In the genomic region with DNA sequence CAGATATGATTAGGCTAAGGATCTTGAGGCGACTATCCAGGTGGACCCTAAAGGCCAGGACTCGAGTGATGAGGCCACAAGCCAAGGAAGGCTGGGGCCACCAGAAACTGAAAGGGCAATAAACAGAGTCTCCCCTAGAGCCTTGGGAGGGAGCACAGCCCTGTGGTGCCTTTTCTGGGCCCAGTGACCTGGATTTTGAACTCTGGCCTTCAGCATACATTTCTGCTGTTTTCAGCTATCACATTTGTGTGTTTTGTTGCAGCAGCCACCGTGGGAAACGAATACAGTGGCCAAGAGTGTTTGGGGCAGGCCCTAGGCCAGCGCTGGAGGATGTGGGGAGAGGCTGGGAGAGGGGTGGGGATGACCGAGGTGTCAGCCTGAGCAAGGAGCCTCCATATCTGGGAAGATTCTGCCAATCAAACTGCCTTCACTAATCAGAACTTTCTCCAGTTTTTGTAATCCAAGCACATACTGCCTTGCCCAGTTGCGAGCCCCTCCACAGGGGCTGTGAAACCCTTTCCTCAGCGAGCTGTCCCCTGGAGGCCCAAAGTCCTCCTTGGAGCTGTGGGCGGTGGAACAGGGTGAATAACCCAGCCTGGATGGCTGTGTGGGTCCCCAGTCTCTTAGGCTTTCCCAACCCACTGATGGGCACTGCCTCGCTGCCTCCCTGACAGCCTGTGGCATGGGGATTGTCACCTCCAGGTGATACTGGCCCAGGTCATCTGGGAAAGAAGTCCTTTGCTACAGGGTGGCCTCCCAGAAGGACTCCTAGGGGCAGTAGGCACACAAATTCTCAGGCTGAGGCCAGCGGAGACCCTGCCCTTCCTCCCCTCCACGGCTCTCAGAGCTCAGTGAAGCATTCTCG, we compare ENCODE assay signal across 1 cellular context.
TF ChIP-seq lines count a peak whose summit lies in the region.

No MANE protein-coding gene starts in this region.

TF ChIP-seq in HepG2, 621 proteins besides CTCF, POLR2A, EP300 and RAD21 (continues in another document):
- TF ChIP-seq TEAD3 (CRISPR knock-in tag; optimal IDR thresholded peaks at IDR 0.05; ENCODE audit: borderline replicate concordance) (no peak), ZMYM3 (CRISPR knock-in tag; IDR thresholded peaks at IDR 0.05) (peak; percentile 96), ZKSCAN5 (CRISPR knock-in tag; IDR thresholded peaks at IDR 0.05) (no peak), RARA (CRISPR knock-in tag; IDR thresholded peaks at IDR 0.05) (peak; percentile 44), CCDC6 (CRISPR knock-in tag; IDR thresholded peaks at IDR 0.05) (no peak), SRF (IDR thresholded peaks at IDR 0.05; ENCODE audit: low read depth, low read length) (no peak), RFX5 (IDR thresholded peaks at IDR 0.05; ENCODE audit: low read depth, low read length) (no peak), LCORL (IDR thresholded peaks at IDR 0.05) (no peak), LCORL (CRISPR knock-in tag; IDR thresholded peaks at IDR 0.05) (peak; percentile 11; the same call in 1 of the 2 replicates), ZSCAN29 (CRISPR knock-in tag; conservative IDR thresholded peaks at IDR 0.05) (no peak), MAF1 (CRISPR knock-in tag; IDR thresholded peaks at IDR 0.05; ENCODE audit: borderline replicate concordance) (no peak), MXI1 (IDR thresholded peaks at IDR 0.05; ENCODE audit: borderline replicate concordance, low read depth, low read length) (no peak), MIXL1 (CRISPR knock-in tag; IDR thresholded peaks at IDR 0.05) (no peak), ZNF33A (CRISPR knock-in tag; IDR thresholded peaks at IDR 0.05; ENCODE audit: borderline replicate concordance) (no peak), STAG1 (CRISPR knock-in tag; IDR thresholded peaks at IDR 0.05) (no peak), ZNF282 (IDR thresholded peaks at IDR 0.05; ENCODE audit: partially characterized antibody) (no peak), ZNF781 (CRISPR knock-in tag; IDR thresholded peaks at IDR 0.05; ENCODE audit: borderline replicate concordance, not compliant biosample characterization) (no peak), PRPF4 (IDR thresholded peaks at IDR 0.05; ENCODE audit: low read depth, low read length, poor library complexity, severe bottlenecking) (no peak), HMGA1 (CRISPR knock-in tag; conservative IDR thresholded peaks at IDR 0.05) (no peak), MAFG (CRISPR knock-in tag; IDR thresholded peaks at IDR 0.05) (no peak), ATRX (CRISPR knock-in tag; IDR thresholded peaks at IDR 0.05; ENCODE audit: borderline replicate concordance) (no peak), SMAD1 (CRISPR knock-in tag; IDR thresholded peaks at IDR 0.05; ENCODE audit: borderline replicate concordance, low read depth) (no peak), ZNF12 (CRISPR knock-in tag; IDR thresholded peaks at IDR 0.05) (peak; percentile 74; the same call in 1 of the 2 replicates), ZNF468 (CRISPR knock-in tag; IDR thresholded peaks at IDR 0.05) (no peak), TBP (CRISPR knock-in tag; IDR thresholded peaks at IDR 0.05) (no peak), ETV6 (CRISPR knock-in tag; conservative IDR thresholded peaks at IDR 0.05) (no peak), NR2F6 (IDR thresholded peaks at IDR 0.05) (peak; percentile 65), NR2F6 (CRISPR knock-in tag; IDR thresholded peaks at IDR 0.05) (peak; percentile 61; the same call in 1 of the 2 replicates), TCF7L2 (IDR thresholded peaks at IDR 0.05; ENCODE audit: low read depth, low read length) (no peak), BHLHE40 (IDR thresholded peaks at IDR 0.05; ENCODE audit: low read length) (no peak), CCAR2 (optimal IDR thresholded peaks at IDR 0.05; ENCODE audit: low read depth, low read length) (no peak), ARNTL (CRISPR knock-in tag; IDR thresholded peaks at IDR 0.05) (no peak), FOXA3 (CRISPR knock-in tag; IDR thresholded peaks at IDR 0.05) (0 out of 2 replicates have a peak, but pooled peaks have one; percentile 23), ZSCAN31 (CRISPR knock-in tag; IDR thresholded peaks at IDR 0.05; ENCODE audit: low read depth) (no peak), ZNF17 (CRISPR knock-in tag; IDR thresholded peaks at IDR 0.05) (no peak)
- TF ChIP-seq, protein P1, sequence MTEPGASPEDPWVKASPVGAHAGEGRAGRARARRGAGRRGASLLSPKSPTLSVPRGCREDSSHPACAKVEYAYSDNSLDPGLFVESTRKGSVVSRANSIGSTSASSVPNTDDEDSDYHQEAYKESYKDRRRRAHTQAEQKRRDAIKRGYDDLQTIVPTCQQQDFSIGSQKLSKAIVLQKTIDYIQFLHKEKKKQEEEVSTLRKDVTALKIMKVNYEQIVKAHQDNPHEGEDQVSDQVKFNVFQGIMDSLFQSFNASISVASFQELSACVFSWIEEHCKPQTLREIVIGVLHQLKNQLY (CRISPR knock-in tag; IDR thresholded peaks at IDR 0.05), result no peak
- TF ChIP-seq, protein P2, sequence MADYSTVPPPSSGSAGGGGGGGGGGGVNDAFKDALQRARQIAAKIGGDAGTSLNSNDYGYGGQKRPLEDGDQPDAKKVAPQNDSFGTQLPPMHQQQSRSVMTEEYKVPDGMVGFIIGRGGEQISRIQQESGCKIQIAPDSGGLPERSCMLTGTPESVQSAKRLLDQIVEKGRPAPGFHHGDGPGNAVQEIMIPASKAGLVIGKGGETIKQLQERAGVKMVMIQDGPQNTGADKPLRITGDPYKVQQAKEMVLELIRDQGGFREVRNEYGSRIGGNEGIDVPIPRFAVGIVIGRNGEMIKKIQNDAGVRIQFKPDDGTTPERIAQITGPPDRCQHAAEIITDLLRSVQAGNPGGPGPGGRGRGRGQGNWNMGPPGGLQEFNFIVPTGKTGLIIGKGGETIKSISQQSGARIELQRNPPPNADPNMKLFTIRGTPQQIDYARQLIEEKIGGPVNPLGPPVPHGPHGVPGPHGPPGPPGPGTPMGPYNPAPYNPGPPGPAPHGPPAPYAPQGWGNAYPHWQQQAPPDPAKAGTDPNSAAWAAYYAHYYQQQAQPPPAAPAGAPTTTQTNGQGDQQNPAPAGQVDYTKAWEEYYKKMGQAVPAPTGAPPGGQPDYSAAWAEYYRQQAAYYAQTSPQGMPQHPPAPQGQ (CRISPR knock-in tag; IDR thresholded peaks at IDR 0.05; ENCODE audit: borderline replicate concordance), result no peak
- TF ChIP-seq, protein P3, sequence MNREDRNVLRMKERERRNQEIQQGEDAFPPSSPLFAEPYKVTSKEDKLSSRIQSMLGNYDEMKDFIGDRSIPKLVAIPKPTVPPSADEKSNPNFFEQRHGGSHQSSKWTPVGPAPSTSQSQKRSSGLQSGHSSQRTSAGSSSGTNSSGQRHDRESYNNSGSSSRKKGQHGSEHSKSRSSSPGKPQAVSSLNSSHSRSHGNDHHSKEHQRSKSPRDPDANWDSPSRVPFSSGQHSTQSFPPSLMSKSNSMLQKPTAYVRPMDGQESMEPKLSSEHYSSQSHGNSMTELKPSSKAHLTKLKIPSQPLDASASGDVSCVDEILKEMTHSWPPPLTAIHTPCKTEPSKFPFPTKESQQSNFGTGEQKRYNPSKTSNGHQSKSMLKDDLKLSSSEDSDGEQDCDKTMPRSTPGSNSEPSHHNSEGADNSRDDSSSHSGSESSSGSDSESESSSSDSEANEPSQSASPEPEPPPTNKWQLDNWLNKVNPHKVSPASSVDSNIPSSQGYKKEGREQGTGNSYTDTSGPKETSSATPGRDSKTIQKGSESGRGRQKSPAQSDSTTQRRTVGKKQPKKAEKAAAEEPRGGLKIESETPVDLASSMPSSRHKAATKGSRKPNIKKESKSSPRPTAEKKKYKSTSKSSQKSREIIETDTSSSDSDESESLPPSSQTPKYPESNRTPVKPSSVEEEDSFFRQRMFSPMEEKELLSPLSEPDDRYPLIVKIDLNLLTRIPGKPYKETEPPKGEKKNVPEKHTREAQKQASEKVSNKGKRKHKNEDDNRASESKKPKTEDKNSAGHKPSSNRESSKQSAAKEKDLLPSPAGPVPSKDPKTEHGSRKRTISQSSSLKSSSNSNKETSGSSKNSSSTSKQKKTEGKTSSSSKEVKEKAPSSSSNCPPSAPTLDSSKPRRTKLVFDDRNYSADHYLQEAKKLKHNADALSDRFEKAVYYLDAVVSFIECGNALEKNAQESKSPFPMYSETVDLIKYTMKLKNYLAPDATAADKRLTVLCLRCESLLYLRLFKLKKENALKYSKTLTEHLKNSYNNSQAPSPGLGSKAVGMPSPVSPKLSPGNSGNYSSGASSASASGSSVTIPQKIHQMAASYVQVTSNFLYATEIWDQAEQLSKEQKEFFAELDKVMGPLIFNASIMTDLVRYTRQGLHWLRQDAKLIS (CRISPR knock-in tag; IDR thresholded peaks at IDR 0.05), result no peak
- TF ChIP-seq, protein P4, sequence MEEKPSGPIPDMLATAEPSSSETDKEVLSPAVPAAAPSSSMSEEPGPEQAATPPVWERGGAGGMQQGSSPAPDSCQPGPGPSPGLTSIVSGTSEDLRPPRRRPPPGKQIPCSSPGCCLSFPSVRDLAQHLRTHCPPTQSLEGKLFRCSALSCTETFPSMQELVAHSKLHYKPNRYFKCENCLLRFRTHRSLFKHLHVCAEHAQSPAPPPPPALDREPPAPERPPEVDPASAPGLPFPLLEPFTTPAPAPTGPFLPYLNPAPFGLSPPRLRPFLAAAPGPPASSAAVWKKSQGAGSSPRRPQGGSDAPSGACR (CRISPR knock-in tag; IDR thresholded peaks at IDR 0.05), result no peak
- TF ChIP-seq, protein P5, sequence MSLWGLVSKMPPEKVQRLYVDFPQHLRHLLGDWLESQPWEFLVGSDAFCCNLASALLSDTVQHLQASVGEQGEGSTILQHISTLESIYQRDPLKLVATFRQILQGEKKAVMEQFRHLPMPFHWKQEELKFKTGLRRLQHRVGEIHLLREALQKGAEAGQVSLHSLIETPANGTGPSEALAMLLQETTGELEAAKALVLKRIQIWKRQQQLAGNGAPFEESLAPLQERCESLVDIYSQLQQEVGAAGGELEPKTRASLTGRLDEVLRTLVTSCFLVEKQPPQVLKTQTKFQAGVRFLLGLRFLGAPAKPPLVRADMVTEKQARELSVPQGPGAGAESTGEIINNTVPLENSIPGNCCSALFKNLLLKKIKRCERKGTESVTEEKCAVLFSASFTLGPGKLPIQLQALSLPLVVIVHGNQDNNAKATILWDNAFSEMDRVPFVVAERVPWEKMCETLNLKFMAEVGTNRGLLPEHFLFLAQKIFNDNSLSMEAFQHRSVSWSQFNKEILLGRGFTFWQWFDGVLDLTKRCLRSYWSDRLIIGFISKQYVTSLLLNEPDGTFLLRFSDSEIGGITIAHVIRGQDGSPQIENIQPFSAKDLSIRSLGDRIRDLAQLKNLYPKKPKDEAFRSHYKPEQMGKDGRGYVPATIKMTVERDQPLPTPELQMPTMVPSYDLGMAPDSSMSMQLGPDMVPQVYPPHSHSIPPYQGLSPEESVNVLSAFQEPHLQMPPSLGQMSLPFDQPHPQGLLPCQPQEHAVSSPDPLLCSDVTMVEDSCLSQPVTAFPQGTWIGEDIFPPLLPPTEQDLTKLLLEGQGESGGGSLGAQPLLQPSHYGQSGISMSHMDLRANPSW (CRISPR knock-in tag; IDR thresholded peaks at IDR 0.05; ENCODE audit: borderline replicate concordance), result no peak
- TF ChIP-seq, protein P6, sequence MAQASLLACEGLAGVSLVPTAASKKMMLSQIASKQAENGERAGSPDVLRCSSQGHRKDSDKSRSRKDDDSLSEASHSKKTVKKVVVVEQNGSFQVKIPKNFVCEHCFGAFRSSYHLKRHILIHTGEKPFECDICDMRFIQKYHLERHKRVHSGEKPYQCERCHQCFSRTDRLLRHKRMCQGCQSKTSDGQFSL (CRISPR knock-in tag; IDR thresholded peaks at IDR 0.05), result no peak
- TF ChIP-seq, protein P7, sequence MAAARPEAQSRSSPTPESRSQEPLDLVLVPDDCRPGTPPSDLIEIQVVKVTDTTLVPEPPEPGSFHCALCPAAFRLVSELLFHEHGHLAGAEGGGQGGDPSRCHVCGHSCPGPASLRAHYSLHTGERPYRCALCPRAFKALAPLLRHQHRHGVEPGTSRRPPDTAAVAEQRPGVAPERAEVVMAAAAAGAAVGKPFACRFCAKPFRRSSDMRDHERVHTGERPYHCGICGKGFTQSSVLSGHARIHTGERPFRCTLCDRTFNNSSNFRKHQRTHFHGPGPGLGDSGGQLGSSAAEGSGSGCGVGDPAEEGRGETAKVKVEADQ (CRISPR knock-in tag; IDR thresholded peaks at IDR 0.05; ENCODE audit: borderline replicate concordance), result 0 out of 2 replicates have a peak, but pooled peaks have one; percentile 26
- TF ChIP-seq, protein P8, sequence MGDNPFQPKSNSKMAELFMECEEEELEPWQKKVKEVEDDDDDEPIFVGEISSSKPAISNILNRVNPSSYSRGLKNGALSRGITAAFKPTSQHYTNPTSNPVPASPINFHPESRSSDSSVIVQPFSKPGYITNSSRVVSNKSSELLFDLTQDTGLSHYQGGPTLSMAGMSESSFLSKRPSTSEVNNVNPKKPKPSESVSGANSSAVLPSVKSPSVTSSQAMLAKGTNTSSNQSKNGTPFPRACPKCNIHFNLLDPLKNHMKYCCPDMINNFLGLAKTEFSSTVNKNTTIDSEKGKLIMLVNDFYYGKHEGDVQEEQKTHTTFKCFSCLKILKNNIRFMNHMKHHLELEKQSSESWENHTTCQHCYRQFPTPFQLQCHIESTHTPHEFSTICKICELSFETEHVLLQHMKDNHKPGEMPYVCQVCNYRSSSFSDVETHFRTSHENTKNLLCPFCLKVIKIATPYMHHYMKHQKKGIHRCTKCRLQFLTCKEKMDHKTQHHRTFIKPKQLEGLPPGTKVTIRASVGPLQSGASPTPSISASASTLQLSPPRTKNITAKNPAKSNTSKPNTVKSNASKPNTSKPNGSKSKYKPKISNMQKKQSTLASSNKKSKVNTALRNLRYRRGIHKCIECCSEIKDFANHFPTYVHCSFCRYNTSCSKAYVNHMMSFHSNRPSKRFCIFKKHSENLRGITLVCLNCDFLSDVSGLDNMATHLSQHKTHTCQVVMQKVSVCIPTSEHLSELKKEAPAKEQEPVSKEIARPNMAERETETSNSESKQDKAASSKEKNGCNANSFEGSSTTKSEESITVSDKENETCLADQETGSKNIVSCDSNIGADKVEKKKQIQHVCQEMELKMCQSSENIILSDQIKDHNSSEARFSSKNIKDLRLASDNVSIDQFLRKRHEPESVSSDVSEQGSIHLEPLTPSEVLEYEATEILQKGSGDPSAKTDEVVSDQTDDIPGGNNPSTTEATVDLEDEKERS (CRISPR knock-in tag; IDR thresholded peaks at IDR 0.05), result peak; percentile 76; the same call in 1 of the 2 replicates
- TF ChIP-seq, protein P9, sequence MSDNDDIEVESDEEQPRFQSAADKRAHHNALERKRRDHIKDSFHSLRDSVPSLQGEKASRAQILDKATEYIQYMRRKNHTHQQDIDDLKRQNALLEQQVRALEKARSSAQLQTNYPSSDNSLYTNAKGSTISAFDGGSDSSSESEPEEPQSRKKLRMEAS (IDR thresholded peaks at IDR 0.05), result 0 out of 2 replicates have a peak, but pooled peaks have one; percentile 47
- TF ChIP-seq, protein P10, sequence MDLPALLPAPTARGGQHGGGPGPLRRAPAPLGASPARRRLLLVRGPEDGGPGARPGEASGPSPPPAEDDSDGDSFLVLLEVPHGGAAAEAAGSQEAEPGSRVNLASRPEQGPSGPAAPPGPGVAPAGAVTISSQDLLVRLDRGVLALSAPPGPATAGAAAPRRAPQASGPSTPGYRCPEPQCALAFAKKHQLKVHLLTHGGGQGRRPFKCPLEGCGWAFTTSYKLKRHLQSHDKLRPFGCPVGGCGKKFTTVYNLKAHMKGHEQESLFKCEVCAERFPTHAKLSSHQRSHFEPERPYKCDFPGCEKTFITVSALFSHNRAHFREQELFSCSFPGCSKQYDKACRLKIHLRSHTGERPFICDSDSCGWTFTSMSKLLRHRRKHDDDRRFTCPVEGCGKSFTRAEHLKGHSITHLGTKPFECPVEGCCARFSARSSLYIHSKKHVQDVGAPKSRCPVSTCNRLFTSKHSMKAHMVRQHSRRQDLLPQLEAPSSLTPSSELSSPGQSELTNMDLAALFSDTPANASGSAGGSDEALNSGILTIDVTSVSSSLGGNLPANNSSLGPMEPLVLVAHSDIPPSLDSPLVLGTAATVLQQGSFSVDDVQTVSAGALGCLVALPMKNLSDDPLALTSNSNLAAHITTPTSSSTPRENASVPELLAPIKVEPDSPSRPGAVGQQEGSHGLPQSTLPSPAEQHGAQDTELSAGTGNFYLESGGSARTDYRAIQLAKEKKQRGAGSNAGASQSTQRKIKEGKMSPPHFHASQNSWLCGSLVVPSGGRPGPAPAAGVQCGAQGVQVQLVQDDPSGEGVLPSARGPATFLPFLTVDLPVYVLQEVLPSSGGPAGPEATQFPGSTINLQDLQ (CRISPR knock-in tag; IDR thresholded peaks at IDR 0.05), result no peak
